14 cellular contexts compared by ENCODE assay signal in genomic region chr16:82034981-82035612, GRCh38. TPM values are rescaled to one million over a fixed set of nuclear protein-coding genes. Genes with fewer than 3 reads are reported as not detected.
DNase-seq lines count a peak whose midpoint lies in the region; ATAC-seq and TF ChIP-seq lines count a peak whose summit lies in the region.
"Had no signal": no experiment of that assay in that cellular context is flagged by ENCODE, and none has a peak within 500 bp of the region (broad histone marks: within the 10 kb centered on the region; RNA-seq: fewer than 3 reads in every experiment).

Gene HSD17B2 (plus strand): TSS chr16:82035253. CDS start chr16:82035425, 172 bp downstream.

- H3K4me1 ChIP-seq in neural progenitor cell: no peaks in the 10 kb centered on the region

- H3F3A ChIP-seq in neural progenitor cell (ENCODE audit: low read depth): no peaks in the 10 kb centered on the region

- TF ChIP-seq CTCF in RWPE1 (conservative IDR thresholded peaks at IDR 0.05; ENCODE audit: low read depth): no peak
- no peak for TF ChIP-seq CTCF in neural progenitor cell (IDR thresholded peaks at IDR 0.05)

- H3K9me3 ChIP-seq in neural progenitor cell (ENCODE audit: low read depth): no peaks in the 10 kb centered on the region

- DNase-seq in DMS53 (lab: John Stamatoyannopoulos, UW) (peak; percentile 76), RWPE1 (ENCODE audit: low spot score) (peak; percentile 48), neural progenitor cell (ENCODE audit: low spot score) (no peak), NCI-H2171 treated with DMSO at 0.1 percent for 48 hours (lab: John Stamatoyannopoulos, UW) (no peak), SIG-M5 (lab: John Stamatoyannopoulos, UW) (no peak)
- DNase-seq: activated T-cell treated with anti-CD3 and anti-CD28 coated beads for 4 hours; NCI-H1105; stimulated activated CD8-positive, alpha-beta memory T cell treated with anti-CD3 and anti-CD28 coated beads, Interleukin-4, amount 100 ng/mL, for 48 hours had no signal

- CTCF ChIA-PET in RWPE1 (lab: Yijun Ruan, JAX): interaction anchor here (0.6 to 1.2 kb wide), 4 partner anchors 12 to 1317 kb away, joined by 3 to 8 read pairs (median 4); no protein-coding TSS in a partner anchor

- H3K27me3 ChIP-seq in neural progenitor cell: no peaks in the 10 kb centered on the region

- POLR2A ChIA-PET in RWPE1 (lab: Yijun Ruan, JAX; ENCODE audit: low non-redundant PET): no interaction called here

- H3K27me3 Mint-ChIP-seq in neural progenitor cell (ENCODE audit: insufficient read depth, low read depth): no peaks in the 10 kb centered on the region

- H3K36me3 Mint-ChIP-seq in neural progenitor cell: no peaks in the 10 kb centered on the region
- H3K36me3 Mint-ChIP-seq: brain had no signal

- peak; percentile 16 for ATAC-seq in esophagus mucosa
- ATAC-seq in HG03460 (IDR thresholded peaks at IDR 0.05; ENCODE audit: unreplicated experiment): no peak
- no peak for ATAC-seq in HG03175 (IDR thresholded peaks at IDR 0.05; ENCODE audit: unreplicated experiment)

- no peaks in the 10 kb centered on the region for H3K36me3 ChIP-seq in neural progenitor cell

- H3K4me3 ChIP-seq in neural progenitor cell: no peak within 1 kb of the TSS

- H3K79me2 ChIP-seq in neural progenitor cell (ENCODE audit: low read depth): no peaks in the 10 kb centered on the region

- peak within 1 kb of the TSS; percentile 73 for H3K27ac Mint-ChIP-seq in neural progenitor cell

- H3K4me2 ChIP-seq in neural progenitor cell: no peak within 1 kb of the TSS

- no peak within 1 kb of the TSS for H2AFZ ChIP-seq in neural progenitor cell (replicated peaks)

- no peak within 1 kb of the TSS for H3K27ac ChIP-seq in RWPE1
- no peak within 1 kb of the TSS for H3K27ac ChIP-seq in neural progenitor cell
- H3K27ac ChIP-seq: C4-2B had no signal

- peak within 1 kb of the TSS; percentile 76 for H3K4me3 Mint-ChIP-seq in neural progenitor cell

- H4K20me1 ChIP-seq in neural progenitor cell (ENCODE audit: low read depth): no peaks in the 10 kb centered on the region

- no peaks in the 10 kb centered on the region for H3K9me3 Mint-ChIP-seq in neural progenitor cell
- H3K9me3 Mint-ChIP-seq: brain had no signal

- peaks cover 31% of the 10 kb centered on the region for H3K4me1 Mint-ChIP-seq in neural progenitor cell

- no peak within 1 kb of the TSS for H3K9ac ChIP-seq in neural progenitor cell

RNA-seq across cellular contexts. Expression of gene HSD17B2, which starts in this region (rescaled TPM):
- total RNA-seq in esophagus mucosa: 1.7 TPM
- not detected in 2 replicates for total RNA-seq in neural progenitor cell (ENCODE audit: low replicate concordance)
- total RNA-seq: OCI-LY7 had no signal

Comparison
In these comparisons a context has a peak if more than half of its experiments do, and no peak if none do; other contexts are left out.
1. DNase-seq: peak in DMS53 (single experiment) and RWPE1 (single experiment); none in neural progenitor cell (single experiment), NCI-H2171 treated with DMSO at 0.1 percent for 48 hours (single experiment) and SIG-M5 (single experiment).